ENCODE assay signal across 20 cellular contexts in the genomic region with DNA sequence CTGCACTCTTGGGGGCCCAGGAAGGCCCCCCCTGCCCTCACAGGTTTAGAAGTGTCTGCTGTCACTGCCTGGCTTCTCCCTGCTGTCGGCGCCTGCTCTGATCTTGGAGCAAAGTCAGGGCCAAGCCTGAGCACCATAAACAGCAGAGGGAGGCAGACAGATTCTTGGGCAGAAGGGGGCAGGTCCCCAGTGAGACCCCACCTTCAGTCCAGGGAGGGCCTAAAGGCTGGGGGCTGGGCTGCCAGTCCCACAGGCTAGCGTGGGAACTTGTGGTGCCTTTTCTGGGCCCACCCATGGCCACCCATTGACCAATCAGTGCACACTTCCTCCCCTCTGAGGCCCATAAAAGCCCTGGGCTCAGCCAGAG.
DNase-seq lines count a peak whose midpoint lies in the region; ATAC-seq, FAIRE-seq and TF ChIP-seq lines count a peak whose summit lies in the region.
"Had no signal": no experiment of that assay in that cellular context is flagged by ENCODE, and none has a peak within 500 bp of the region (broad histone marks: within the 10 kb centered on the region; RNA-seq: fewer than 3 reads in every experiment).

No MANE protein-coding gene starts in this region.

- no peak overlapping the region for H3K27ac Mint-ChIP-seq in CD14-positive monocyte
- H3K27ac Mint-ChIP-seq: CD4-positive, alpha-beta T cell; H9 had no signal

- H3K27me3 ChIP-seq in right atrium auricular region: no peaks in the 10 kb centered on the region
- H3K27me3 ChIP-seq: BE2C had no signal

- H3K27ac ChIP-seq in right atrium auricular region: no peak overlapping the region
- H3K27ac ChIP-seq in kidney (ENCODE audit: low read depth in 2 of 2, low read length in 2 of 2): no peak overlapping the region

- H3K4me1 ChIP-seq in right atrium auricular region (peaks cover 0 to 20% of the 10 kb centered on the region in 2 donors), kidney (ENCODE audit: control insufficient read depth in 1 of 2, insufficient read depth in 1 of 2, low read depth in 1 of 2, low read length in 2 of 2) (no peaks in the 10 kb centered on the region)
- H3K4me1 ChIP-seq: Caco-2 had no signal

- H3K36me3 Mint-ChIP-seq in CD14-positive monocyte: no peaks in the 10 kb centered on the region

- no peak overlapping the region for H3K4me3 Mint-ChIP-seq in CD14-positive monocyte
- H3K4me3 Mint-ChIP-seq: CD4-positive, alpha-beta T cell; H9 had no signal

- no peak for ATAC-seq in left ventricle myocardium superior

- H3K4me3 ChIP-seq in right atrium auricular region: no peak overlapping the region
- no peak overlapping the region for H3K4me3 ChIP-seq in kidney (ENCODE audit: low read length in 2 of 2)

- no peak overlapping the region for H3K9ac ChIP-seq in kidney (ENCODE audit: low read length in 2 of 2)

- TF ChIP-seq CTCF in right atrium auricular region (IDR thresholded peaks at IDR 0.05) (no peak), kidney (IDR thresholded peaks at IDR 0.05; ENCODE audit: borderline replicate concordance, extremely low read depth, insufficient read depth) (no peak), CD14-positive monocyte (IDR thresholded peaks at IDR 0.05) (no peak)

- H3K36me3 ChIP-seq in right atrium auricular region (no peaks in the 10 kb centered on the region), kidney (ENCODE audit: control insufficient read depth in 1 of 2, insufficient read depth in 2 of 2, low read length in 2 of 2) (no peaks in the 10 kb centered on the region)
- H3K36me3 ChIP-seq: BE2C had no signal

- H3K4me1 Mint-ChIP-seq in CD14-positive monocyte: no peaks in the 10 kb centered on the region

- peaks cover 13 to 31% (median 22%) of the 10 kb centered on the region in 7 donors for H3K9me3 Mint-ChIP-seq in CD14-positive monocyte
- H3K9me3 Mint-ChIP-seq: CD4-positive, alpha-beta T cell had no signal

- DNase-seq in left ventricle myocardium superior: peak; percentile 13
- no peak for DNase-seq in right atrium auricular region (ENCODE audit: low spot score)
- DNase-seq in kidney: peak; percentile 32
- DNase-seq in posterior vena cava (ENCODE audit: low spot score): peak; percentile 55
- no peak for DNase-seq in stimulated activated CD4-positive, alpha-beta T cell treated with anti-CD3 and anti-CD28 coated beads, Interleukin-2, amount 100 ng/mL, for 24 hours
- DNase-seq in germinal center (ENCODE audit: low spot score): no peak
- DNase-seq in CD14-positive monocyte (ENCODE audit: low spot score): no peak
- DNase-seq: ACHN; C1 segment of cervical spinal cord; Caco-2; CD4-positive, alpha-beta T cell; H9 had no signal

- peaks cover 4 to 9% (median 5%) of the 10 kb centered on the region in 3 donors for H3K27me3 Mint-ChIP-seq in CD14-positive monocyte (ENCODE audit: low read depth in 3 of 3)

- FAIRE-seq in kidney (lab: Jason Lieb, UNC): no peak
- FAIRE-seq: A204.1, D721Med, G401.6, GM12891, GM19239, H1, HTR-8/SVneo had no signal

- intact Hi-C loops in left ventricle myocardium superior (cut with micrococcal nuclease) (no loop called here), kidney (cut with DNase I) (no loop called here), posterior vena cava (cut with DNase I) (no loop called here), CD14-positive monocyte (cut with micrococcal nuclease) (no loop called here)

- H3K9me3 ChIP-seq in right atrium auricular region (no peaks in the 10 kb centered on the region), kidney (ENCODE audit: control insufficient read depth in 1 of 2, low read length in 2 of 2) (peaks cover 0 to 4% of the 10 kb centered on the region in 2 donors)
- H3K9me3 ChIP-seq: Caco-2 had no signal

Comparison
In these comparisons a context has a peak if more than half of its experiments do, and no peak if none do; other contexts are left out.
1. DNase-seq: peak in left ventricle myocardium superior (single experiment), kidney (single experiment) and posterior vena cava (single experiment); none in right atrium auricular region (single experiment), stimulated activated CD4-positive, alpha-beta T cell treated with anti-CD3 and anti-CD28 coated beads, Interleukin-2, amount 100 ng/mL, for 24 hours (0 of 2), germinal center (single experiment) and CD14-positive monocyte (single experiment).